ENCODE assay signal across 11 cellular contexts in genomic region chr5:132268698-132269551, GRCh38. TPM values are rescaled to one million over a fixed set of nuclear protein-coding genes. Genes with fewer than 3 reads are reported as not detected.
DNase-seq lines count a peak whose midpoint lies in the region; ATAC-seq and TF ChIP-seq lines count a peak whose summit lies in the region.
"Had no signal": no experiment of that assay in that cellular context is flagged by ENCODE, and none has a peak within 500 bp of the region (broad histone marks: within the 10 kb centered on the region; RNA-seq: fewer than 3 reads in every experiment).

No MANE protein-coding gene starts in this region.

- H3K27me3 Mint-ChIP-seq in glutamatergic neuron (ENCODE audit: unreplicated experiment) = peaks cover 17% of the 10 kb centered on the region

- no peak overlapping the region for H3K4me3 ChIP-seq in BE2C (ENCODE audit: low read depth, low read length)
- no peak overlapping the region for H3K4me3 ChIP-seq in stomach
- H3K4me3 ChIP-seq in HAP-1 = no peak overlapping the region
- H3K4me3 ChIP-seq: skin epidermis had no signal

- no peak for TF ChIP-seq POLR2A in stomach (IDR thresholded peaks at IDR 0.05)

- TF ChIP-seq CTCF in BE2C (IDR thresholded peaks at IDR 0.05; ENCODE audit: low read depth, low read length) (no peak), glutamatergic neuron (IDR thresholded peaks at IDR 0.05; ENCODE audit: partially characterized antibody, unreplicated experiment) (no peak), stomach (IDR thresholded peaks at IDR 0.05) (no peak)

- in situ Hi-C loops in HAP-1 (cut with MboI; ENCODE audit: low sequenced_read_pairs) = no loop called here

- no peak for TF ChIP-seq EP300 in stomach (IDR thresholded peaks at IDR 0.05)

- H3K9me3 ChIP-seq in BE2C (no peaks in the 10 kb centered on the region), stomach (no peaks in the 10 kb centered on the region), HAP-1 (no peaks in the 10 kb centered on the region)

- H3K27ac ChIP-seq in stomach = peak overlapping the region in 2 of 5 donors; percentile 95 to 97

- ATAC-seq in GM21360 (IDR thresholded peaks at IDR 0.05; ENCODE audit: unreplicated experiment) (peak; percentile 54), HG03439 (IDR thresholded peaks at IDR 0.05; ENCODE audit: unreplicated experiment) (peak; percentile 67)
- ATAC-seq: Panc1 had no signal

- H3K27me3 ChIP-seq in BE2C = no peaks in the 10 kb centered on the region
- no peaks in the 10 kb centered on the region for H3K27me3 ChIP-seq in stomach
- no peaks in the 10 kb centered on the region for H3K27me3 ChIP-seq in HAP-1 (ENCODE audit: low read depth)

- H3K4me1 ChIP-seq in BE2C (peaks cover 18% of the 10 kb centered on the region), stomach (peaks cover 9 to 66% (median 37%) of the 10 kb centered on the region in 4 donors), HAP-1 (no peaks in the 10 kb centered on the region)

- peak overlapping the region; percentile 73 for H3K27ac Mint-ChIP-seq in glutamatergic neuron (ENCODE audit: unreplicated experiment)

- H3K9me3 Mint-ChIP-seq in glutamatergic neuron (ENCODE audit: unreplicated experiment) = peaks cover 7% of the 10 kb centered on the region

- H3K36me3 ChIP-seq in BE2C (peaks cover 16% of the 10 kb centered on the region), stomach (peaks cover 0 to 52% (median 25%) of the 10 kb centered on the region in 4 donors), HAP-1 (replicated peaks) (no peaks in the 10 kb centered on the region)

- peaks cover 36% of the 10 kb centered on the region for H3K4me1 Mint-ChIP-seq in glutamatergic neuron (ENCODE audit: low read depth, unreplicated experiment)

- intact Hi-C loops in stomach (cut with DNase I; ENCODE audit: low total_unique reads) = no loop called here

- 73 to 80% (median 75%) methylated on average over 7 to 8 of the region's 8 CpGs for WGBS in stomach, 5 donors

- no peak overlapping the region for H3K4me3 Mint-ChIP-seq in glutamatergic neuron (ENCODE audit: unreplicated experiment)

- DNase-seq in BE2C (peak; percentile 72), glutamatergic neuron (peak; percentile 69), stomach (no peak), globus pallidus (ENCODE audit: low spot score) (no peak), HAP-1 (ENCODE audit: low spot score in 2 of 2) (no peak), SW480 (ENCODE audit: low spot score) (no peak)
- DNase-seq: GF-D8 had no signal

- H3K36me3 Mint-ChIP-seq in glutamatergic neuron (ENCODE audit: unreplicated experiment) = no peaks in the 10 kb centered on the region

RNA-seq across cellular contexts. Expression of gene PDLIM4, which starts 11.4 kb away (rescaled TPM):
- polyA plus RNA-seq in BE2C (2012; ENCODE audit: insufficient read depth, insufficient read length, low read depth) = 101 TPM
- total RNA-seq in glutamatergic neuron (ENCODE audit: unreplicated experiment) (81.6 TPM), stomach (10 to 100 TPM in 4 of 5 donors, not detected in 1; 13.9 to 37.8 (median 25.4) TPM)
- polyA plus RNA-seq in stomach = 10 to 100 TPM; 11.2 to 52.4 (median 16.1) TPM

RNA-seq across cellular contexts. Expression of gene SLC22A4, which starts 25.3 kb away (rescaled TPM):
- polyA plus RNA-seq in BE2C (2012; ENCODE audit: insufficient read depth, insufficient read length, low read depth) = 0.97 TPM
- total RNA-seq in glutamatergic neuron (ENCODE audit: unreplicated experiment) = 0.37 TPM
- 10 to 100 TPM in 1 of 5 donors, 1 to 10 TPM in 1, under 1 TPM in 1, not detected in 2; 0.37 to 24.5 (median 6.1) TPM for total RNA-seq in stomach
- polyA plus RNA-seq in stomach = under 1 TPM; 0.31 to 0.61 (median 0.45) TPM

RNA-seq across cellular contexts. Expression of gene P4HA2, which starts 41.3 kb away (rescaled TPM):
- 20.3 TPM for polyA plus RNA-seq in BE2C (2012; ENCODE audit: insufficient read depth, insufficient read length, low read depth)
- total RNA-seq in glutamatergic neuron (ENCODE audit: unreplicated experiment) (26.6 TPM), stomach (100 to 1,000 TPM in 1 of 5 donors, 10 to 100 TPM in 4; 18.7 to 109 (median 37.9) TPM)
- 10 to 100 TPM in 2 of 3 donors, 1 to 10 TPM in 1; 9.0 to 21.2 (median 20.4) TPM for polyA plus RNA-seq in stomach

Comparison
In these comparisons a context has a peak if more than half of its experiments do, and no peak if none do; other contexts are left out.
1. DNase-seq: peak in BE2C (single experiment) and glutamatergic neuron (single experiment); none in stomach (single experiment), globus pallidus (single experiment), HAP-1 (0 of 2) and SW480 (single experiment).